Comparison of ENCODE assay signal across 8 cellular contexts in the genomic region with DNA sequence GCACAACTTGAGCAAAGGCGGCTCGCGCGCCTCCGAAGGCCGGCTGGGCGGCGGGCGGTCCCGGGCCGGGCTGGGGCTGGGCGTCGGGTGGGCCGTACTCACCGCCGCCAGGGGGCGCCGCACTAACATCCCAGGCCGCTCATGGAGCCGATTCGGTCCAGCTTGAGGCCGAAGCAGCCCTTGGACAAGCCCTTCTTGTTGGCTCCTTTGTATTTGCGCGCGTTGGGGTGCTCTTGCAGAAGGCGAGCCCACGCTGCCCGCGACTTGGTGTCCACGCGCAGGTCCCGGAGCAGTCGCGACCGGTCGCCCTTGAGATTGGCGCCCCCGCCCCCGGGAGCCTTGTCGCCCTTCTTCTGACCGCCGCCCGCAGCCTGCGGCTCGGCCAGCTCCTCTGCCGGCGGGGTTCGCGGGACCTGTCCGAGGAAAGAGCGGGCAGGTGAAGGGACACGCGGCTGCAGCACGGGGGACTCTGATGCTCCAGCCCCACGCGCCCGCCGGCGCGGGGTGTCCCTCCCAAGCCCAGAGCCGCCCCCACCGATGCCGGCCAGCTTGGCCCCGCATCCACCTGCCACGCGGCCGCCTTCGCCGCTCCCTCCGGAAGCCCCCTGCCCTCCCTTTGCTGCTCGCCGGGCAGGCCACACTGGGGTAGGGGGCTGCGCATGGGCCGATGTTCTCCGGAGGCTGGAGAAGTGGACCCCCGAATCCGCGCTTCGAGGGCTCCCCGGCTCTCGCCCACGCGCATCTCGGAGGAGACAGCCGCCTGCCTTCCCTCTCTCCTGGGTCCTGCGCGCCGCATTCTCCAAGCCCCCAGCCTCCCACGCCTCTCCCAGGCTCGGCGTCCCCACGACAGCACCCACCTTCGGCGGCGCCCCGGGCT. TPM values are rescaled to one million over a fixed set of nuclear protein-coding genes. Genes with fewer than 3 reads are reported as not detected.
DNase-seq lines count a peak whose midpoint lies in the region; ATAC-seq, FAIRE-seq and TF ChIP-seq lines count a peak whose summit lies in the region.

No MANE protein-coding gene starts in this region.

- no peak overlapping the region for H3K27ac ChIP-seq in RWPE2 (ENCODE audit: poor library complexity, severe bottlenecking)
- H3K27ac ChIP-seq in foreskin keratinocyte, result no peak overlapping the region
- no peak overlapping the region for H3K27ac ChIP-seq in neural progenitor cell

- no peak overlapping the region for H3K9ac ChIP-seq in neural progenitor cell

- peak overlapping the region; percentile 98 for H3K4me2 ChIP-seq in neural progenitor cell

- H3K4me3 Mint-ChIP-seq in neural progenitor cell, result peak overlapping the region; percentile 74

- no peak overlapping the region for H3K27ac Mint-ChIP-seq in neural progenitor cell

- no peaks in the 10 kb centered on the region for H3K9me3 ChIP-seq in RWPE2 (ENCODE audit: severe bottlenecking)
- no peaks in the 10 kb centered on the region for H3K9me3 ChIP-seq in neural progenitor cell (ENCODE audit: low read depth)

- H3K4me1 ChIP-seq in RWPE2 (ENCODE audit: insufficient read depth, poor library complexity, severe bottlenecking) (no peaks in the 10 kb centered on the region), foreskin keratinocyte (no peaks in the 10 kb centered on the region), neural progenitor cell (peaks cover 7% of the 10 kb centered on the region)

- peak overlapping the region; percentile 87 for H2AFZ ChIP-seq in neural progenitor cell (replicated peaks)

- H3K27me3 ChIP-seq in RWPE2 (ENCODE audit: insufficient read depth, poor library complexity, severe bottlenecking) (peaks cover 64% of the 10 kb centered on the region), foreskin keratinocyte (peaks cover 91% of the 10 kb centered on the region), neural progenitor cell (peaks cover 78% of the 10 kb centered on the region)

- H3K79me2 ChIP-seq in neural progenitor cell (ENCODE audit: low read depth), result no peaks in the 10 kb centered on the region

- H3K4me3 ChIP-seq in RWPE2 (ENCODE audit: severe bottlenecking) (peak overlapping the region; percentile 17), neural progenitor cell (peak overlapping the region; percentile 45)

- TF ChIP-seq CTCF in GM10248 (IDR thresholded peaks at IDR 0.05; ENCODE audit: control extremely low read depth, extremely low read depth, low read depth, missing control alignments) (peak; percentile 70), RWPE2 (IDR thresholded peaks at IDR 0.05; ENCODE audit: poor library complexity, severe bottlenecking) (peak; percentile 82), foreskin keratinocyte (conservative IDR thresholded peaks at IDR 0.05) (peak; percentile 92), neural progenitor cell (IDR thresholded peaks at IDR 0.05) (peak; percentile 91)

- CTCF ChIA-PET in GM10248 (lab: Yijun Ruan, JAX), result interaction anchor here (0.8 to 7.5 kb wide), 21 partner anchors 9 to 442 kb away, joined by 3 to 66 read pairs (median 4); no protein-coding TSS in a partner anchor

- H3F3A ChIP-seq in neural progenitor cell (ENCODE audit: low read depth), result peaks cover 5% of the 10 kb centered on the region

- DNase-seq in GM10248 (ENCODE audit: extremely low spot score) (peak; percentile 88), HTR-8/SVneo (ENCODE audit: insufficient read length, low spot score) (peak; percentile 84), RWPE2 (ENCODE audit: low spot score) (peak; percentile 68), foreskin keratinocyte (peak in 1 of 2 donors; percentile 37), neural progenitor cell (ENCODE audit: low spot score) (peak; percentile 95)
- DNase-seq in activated gamma-delta T cell treated with anti-CD3 and anti-CD28 coated beads, Interleukin-2, amount 50 U/mL, for 16 hours (ENCODE audit: low read depth), result peak; percentile 53
- peak; percentile 86 for DNase-seq in stimulated activated naive CD8-positive, alpha-beta T cell treated with anti-CD3 and anti-CD28 coated beads, Interleukin-15, Interleukin-2, amounts not matched to agents 100 U/mL and 50 U/mL, for 24 hours

- POLR2A ChIA-PET in GM10248 (lab: Yijun Ruan, JAX), result no interaction called here

- peak; percentile 72 for FAIRE-seq in HTR-8/SVneo (lab: Jason Lieb, UNC)

- H4K20me1 ChIP-seq in neural progenitor cell (ENCODE audit: low read depth), result peaks cover 11% of the 10 kb centered on the region

- H3K36me3 Mint-ChIP-seq in neural progenitor cell, result no peaks in the 10 kb centered on the region

- ATAC-seq in RWPE2 (ENCODE audit: low read depth), result peak; percentile 75
- peak; percentile 72 for ATAC-seq in foreskin keratinocyte
- ATAC-seq in stimulated activated naive CD8-positive, alpha-beta T cell treated with anti-CD3 and anti-CD28 coated beads, Interleukin-15, Interleukin-2, amounts not matched to agents 100 U/mL and 50 U/mL, for 24 hours, result peak; percentile 64
- ATAC-seq in GM18870 (IDR thresholded peaks at IDR 0.05; ENCODE audit: unreplicated experiment), result no peak

- no peaks in the 10 kb centered on the region for H3K9me3 Mint-ChIP-seq in neural progenitor cell

- H3K27me3 Mint-ChIP-seq in neural progenitor cell (ENCODE audit: insufficient read depth, low read depth), result peaks cover 36% of the 10 kb centered on the region

- peaks cover 16% of the 10 kb centered on the region for H3K4me1 Mint-ChIP-seq in neural progenitor cell

- H3K36me3 ChIP-seq in RWPE2 (ENCODE audit: low read depth) (no peaks in the 10 kb centered on the region), neural progenitor cell (no peaks in the 10 kb centered on the region)

RNA-seq across cellular contexts. Expression of a gene that starts 0.7 kb away (rescaled TPM):
- total RNA-seq in foreskin keratinocyte (not detected in 2 replicates), neural progenitor cell (ENCODE audit: low replicate concordance) (not detected in 2 replicates)
- polyA plus RNA-seq in foreskin keratinocyte, result not detected in 2 replicates

RNA-seq across cellular contexts. Expression of a gene that starts 36.0 kb away (rescaled TPM):
- total RNA-seq in foreskin keratinocyte (19.6 and 21.0 TPM in 2 replicates), neural progenitor cell (ENCODE audit: low replicate concordance) (23.2 and 35.3 TPM in 2 replicates)
- polyA plus RNA-seq in foreskin keratinocyte, result 13.2 and 13.4 TPM in 2 replicates
